Comparison of ENCODE assay signal across 15 cellular contexts in the genomic region with DNA sequence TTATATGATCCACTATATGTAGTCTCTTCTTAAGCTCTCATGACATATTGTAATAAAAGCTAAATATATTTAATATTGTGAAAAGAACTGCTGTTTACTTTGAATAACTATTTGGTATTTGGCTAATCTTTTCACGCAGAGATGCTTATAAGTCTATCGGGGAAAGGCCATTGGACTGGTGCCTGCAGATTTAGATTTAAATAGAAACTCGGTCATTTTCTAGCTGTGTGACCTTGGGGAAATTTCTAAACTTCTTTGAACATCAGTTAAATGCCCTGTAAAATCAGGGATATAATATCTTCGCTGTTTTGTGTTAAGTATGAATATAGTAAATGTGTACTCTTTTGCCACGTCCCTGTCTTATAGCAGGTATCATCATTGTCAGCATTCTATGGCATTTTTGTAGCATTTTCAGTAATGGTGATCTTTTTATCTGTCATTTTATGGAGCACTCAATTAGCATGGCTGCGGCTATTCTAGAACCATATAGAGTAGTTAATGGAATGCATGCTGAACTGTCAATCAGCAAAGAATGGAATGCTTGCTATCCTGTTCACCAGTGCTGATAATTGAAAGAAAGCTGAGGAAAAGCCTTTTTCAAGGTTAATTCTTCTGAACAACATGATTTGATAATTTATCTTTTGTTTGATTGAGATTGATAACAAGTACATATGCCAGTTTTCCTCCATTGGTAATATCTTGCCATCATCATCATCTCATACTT.
"Had no signal": no experiment of that assay in that cellular context is flagged by ENCODE, and none has a peak within 500 bp of the region (broad histone marks: within the 10 kb centered on the region; RNA-seq: fewer than 3 reads in every experiment).

No MANE protein-coding gene starts in this region.

- H3K79me2 ChIP-seq: hepatocyte had no signal

- H3K4me1 Mint-ChIP-seq: activated CD4-positive, alpha-beta T cell treated with anti-CD3 and anti-CD28 coated beads for 36 hours; natural killer cell had no signal

- H3K27ac ChIP-seq: adrenal gland, cardiac muscle cell, hepatocyte, lower lobe of right lung, uterus had no signal

- H3K4me2 ChIP-seq: hepatocyte had no signal

- H3K9me3 Mint-ChIP-seq: activated T-helper 1 cell treated with anti-CD3 and anti-CD28 coated beads, Interleukin-12 subunit alpha, Interleukin-12 subunit beta, Interleukin-2, Interleukin-4 antibody, amounts not matched to agents 30 ng/mL and 10 ng/mL and 1 ng/mL, durations not matched to agents 14 hours and 24 hours and 36 hours; T-helper 2 cell treated with Interferon-gamma antibody and Interleukin-4, amounts not matched to agents 5 μg/mL and 100 μg/mL, for 36 hours; WTC11 had no signal

- H3K36me3 ChIP-seq: adrenal gland, cardiac muscle cell, lower lobe of right lung, uterus had no signal

- H3K27me3 Mint-ChIP-seq: activated CD4-positive, alpha-beta T cell treated with anti-CD3 and anti-CD28 coated beads for 36 hours; stimulated activated naive B cell treated with anti-CD40 and anti-IgM and Interleukin-4, amounts not matched to agents 10 μg/mL and 1 μg/mL and 100 μg/mL, for 72 hours had no signal

- H3K27me3 ChIP-seq: adrenal gland, cardiac muscle cell, hepatocyte, uterus had no signal

- H3K27ac Mint-ChIP-seq: activated CD4-positive, alpha-beta T cell treated with anti-CD3 and anti-CD28 coated beads for 36 hours; activated naive CD4-positive, alpha-beta T cell treated with anti-CD3 and anti-CD28 coated beads, Interleukin-2, amount 50 U/mL, for 72 hours; activated T-helper 1 cell treated with anti-CD3 and anti-CD28 coated beads, Interleukin-12 subunit alpha, Interleukin-12 subunit beta, Interleukin-2, Interleukin-4 antibody, amounts not matched to agents 30 ng/mL and 10 ng/mL and 1 ng/mL, durations not matched to agents 14 hours and 24 hours and 36 hours; natural killer cell; stimulated activated naive B cell treated with anti-CD40 and anti-IgM and Interleukin-4, amounts not matched to agents 10 μg/mL and 1 μg/mL and 100 μg/mL, for 72 hours; T-helper 2 cell treated with Interferon-gamma antibody and Interleukin-4, amounts not matched to agents 5 μg/mL and 100 μg/mL, for 36 hours; WTC11 had no signal

- H2AFZ ChIP-seq: hepatocyte had no signal

- H3K4me3 ChIP-seq: adrenal gland, cardiac muscle cell, hepatocyte, lower lobe of right lung, uterus had no signal

- H3K36me3 Mint-ChIP-seq: activated naive CD4-positive, alpha-beta T cell treated with anti-CD3 and anti-CD28 coated beads, Interleukin-2, amount 50 U/mL, for 72 hours; natural killer cell had no signal

- ATAC-seq: activated CD4-positive, alpha-beta T cell treated with anti-CD3 and anti-CD28 coated beads for 36 hours; activated naive CD4-positive, alpha-beta T cell treated with anti-CD3 and anti-CD28 coated beads, Interleukin-2, amount 50 U/mL, for 72 hours; left cardiac atrium; lower lobe of right lung; natural killer cell; stimulated activated naive B cell treated with anti-CD40 and anti-IgM and Interleukin-4, amounts not matched to agents 10 μg/mL and 1 μg/mL and 100 μg/mL, for 72 hours; WTC11 had no signal

- H3K4me1 ChIP-seq: uterus had no signal

- H3K9me3 ChIP-seq: adrenal gland, lower lobe of right lung, uterus had no signal

- DNase-seq: activated CD4-positive, alpha-beta T cell treated with anti-CD3 and anti-CD28 coated beads for 36 hours; activated CD4-positive, alpha-beta T cell treated with anti-CD3 and anti-CD28 coated beads, Interleukin-2, amount 50 U/mL, for 48 hours; activated gamma-delta T cell treated with Interleukin-2 at 50 U/mL for 16 hours; adrenal gland; left cardiac atrium; lower lobe of right lung; natural killer cell; stimulated activated naive B cell treated with anti-CD40 and anti-IgM and Interleukin-4, amounts not matched to agents 10 μg/mL and 1 μg/mL and 100 μg/mL, for 72 hours; uterus had no signal

- H3K4me3 Mint-ChIP-seq: activated CD4-positive, alpha-beta T cell treated with anti-CD3 and anti-CD28 coated beads for 36 hours; activated T-helper 1 cell treated with anti-CD3 and anti-CD28 coated beads, Interleukin-12 subunit alpha, Interleukin-12 subunit beta, Interleukin-2, Interleukin-4 antibody, amounts not matched to agents 30 ng/mL and 10 ng/mL and 1 ng/mL, durations not matched to agents 14 hours and 24 hours and 36 hours; natural killer cell; stimulated activated naive B cell treated with anti-CD40 and anti-IgM and Interleukin-4, amounts not matched to agents 10 μg/mL and 1 μg/mL and 100 μg/mL, for 72 hours; T-helper 2 cell treated with Interferon-gamma antibody and Interleukin-4, amounts not matched to agents 5 μg/mL and 100 μg/mL, for 36 hours; WTC11 had no signal
